In the genomic region with DNA sequence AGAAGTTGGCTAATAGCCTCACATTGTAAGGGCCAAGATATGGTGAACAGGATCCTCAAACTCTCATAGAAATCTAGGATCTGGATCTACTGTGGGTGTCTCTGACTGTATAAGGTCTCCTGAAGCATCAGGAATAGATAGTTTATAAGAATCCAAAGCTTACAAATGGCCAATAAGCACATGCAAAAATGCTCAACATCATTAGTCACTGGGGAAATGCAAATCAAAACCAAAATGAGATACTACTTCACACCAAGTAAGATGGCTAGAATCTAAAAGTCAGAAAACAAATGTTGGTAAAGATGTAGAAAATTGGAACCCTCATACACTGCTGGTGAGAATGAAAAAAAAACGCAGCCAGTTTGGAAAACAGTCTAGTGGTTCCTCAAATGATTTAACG, we compare ENCODE assay signal across 9 cellular contexts. TPM values are rescaled to one million over a fixed set of nuclear protein-coding genes. Genes with fewer than 3 reads are reported as not detected.
"Had no signal": no experiment of that assay in that cellular context is flagged by ENCODE, and none has a peak within 500 bp of the region (broad histone marks: within the 10 kb centered on the region; RNA-seq: fewer than 3 reads in every experiment).

No MANE protein-coding gene starts in this region.

- H3K36me3 ChIP-seq: HAP-1 had no signal

- H3K4me1 ChIP-seq: HAP-1 had no signal

- FAIRE-seq: HepG2, K562 had no signal

- H2AFZ ChIP-seq: GM23248 had no signal

- H3K4me3 ChIP-seq: GM23248, HAP-1, K562 had no signal

- DNase-seq: GM23248, GOT3, H7, KG1 had no signal

- ATAC-seq: HCT116, HepG2, K562 had no signal

- H3K9ac ChIP-seq: GM23248 had no signal

- H3K9me3 ChIP-seq: HAP-1 had no signal

- H3K27ac ChIP-seq: GM23248, HL-60 had no signal

RNA-seq across cellular contexts. Expression of a gene that starts 14.3 kb away (rescaled TPM):
- total RNA-seq: HepG2 had no signal
- polyA plus RNA-seq: HepG2 had no signal
